13 cellular contexts compared by ENCODE assay signal in genomic region chr1:102879439-102879993, GRCh38.
DNase-seq lines count a peak whose midpoint lies in the region; ATAC-seq and TF ChIP-seq lines count a peak whose summit lies in the region.
"Had no signal": no experiment of that assay in that cellular context is flagged by ENCODE, and none has a peak within 500 bp of the region (broad histone marks: within the 10 kb centered on the region; RNA-seq: fewer than 3 reads in every experiment).

No MANE protein-coding gene starts in this region.

- H3K27ac Mint-ChIP-seq in immature natural killer cell = no peak overlapping the region
- H3K27ac Mint-ChIP-seq: activated T-helper 2 cell treated with anti-CD3 and anti-CD28 coated beads, Interferon-gamma antibody, Interleukin-2, Interleukin-4, amounts not matched to agents 10 μg/mL and 5 μg/mL and 100 μg/mL, durations not matched to agents 14 hours and 24 hours and 36 hours had no signal

- no peak overlapping the region for H3K4me3 ChIP-seq in epithelial cell of proximal tubule (ENCODE audit: low read depth, low read length)
- H3K4me3 ChIP-seq: HAP-1 had no signal

- DNase-seq in GM04503 (ENCODE audit: low read depth) = peak; percentile 64
- peak; percentile 94 for DNase-seq in RKO (ENCODE audit: low spot score)
- DNase-seq in epithelial cell of proximal tubule (ENCODE audit: low read depth) = peak; percentile 27
- DNase-seq in renal cortical epithelial cell (ENCODE audit: low read depth) = peak; percentile 41
- DNase-seq in activated T-cell treated with anti-CD3 and anti-CD28 coated beads, Interleukin-2, amount 50 U/mL, for 4 hours = no peak
- no peak for DNase-seq in immature natural killer cell
- no peak for DNase-seq in NCI-H526 treated with DMSO at 0.1 percent for 48 hours (lab: John Stamatoyannopoulos, UW)
- DNase-seq: central memory CD4-positive, alpha-beta T cell; SHP77 treated with DMSO at 0.1 percent for 48 hours had no signal

- no peaks in the 10 kb centered on the region for H3K4me1 Mint-ChIP-seq in activated T-cell treated with anti-CD3 and anti-CD28 coated beads, Interleukin-2, amount 50 U/mL, for 4 hours (ENCODE audit: low read depth)
- H3K4me1 Mint-ChIP-seq in immature natural killer cell = no peaks in the 10 kb centered on the region

- H3K36me3 Mint-ChIP-seq in activated T-cell treated with anti-CD3 and anti-CD28 coated beads, Interleukin-2, amount 50 U/mL, for 4 hours (ENCODE audit: insufficient read depth) = no peaks in the 10 kb centered on the region
- no peaks in the 10 kb centered on the region for H3K36me3 Mint-ChIP-seq in immature natural killer cell

- no peaks in the 10 kb centered on the region for H3K9me3 Mint-ChIP-seq in activated T-cell treated with anti-CD3 and anti-CD28 coated beads, Interleukin-2, amount 50 U/mL, for 4 hours
- peaks cover 2 to 25% (median 4%) of the 10 kb centered on the region in 6 donors for H3K9me3 Mint-ChIP-seq in immature natural killer cell
- H3K9me3 Mint-ChIP-seq: activated T-helper 2 cell treated with anti-CD3 and anti-CD28 coated beads, Interferon-gamma antibody, Interleukin-2, Interleukin-4, amounts not matched to agents 10 μg/mL and 5 μg/mL and 100 μg/mL, durations not matched to agents 14 hours and 24 hours and 36 hours had no signal

- no peak overlapping the region for H3K4me3 Mint-ChIP-seq in activated T-cell treated with anti-CD3 and anti-CD28 coated beads, Interleukin-2, amount 50 U/mL, for 4 hours
- H3K4me3 Mint-ChIP-seq in immature natural killer cell = no peak overlapping the region

- no peak for ATAC-seq in activated T-cell treated with anti-CD3 and anti-CD28 coated beads, Interleukin-2, amount 50 U/mL, for 4 hours
- no peak for ATAC-seq in HG02884 (IDR thresholded peaks at IDR 0.05; ENCODE audit: unreplicated experiment)
- ATAC-seq: activated CD4-positive, CD25-positive, alpha-beta regulatory T cell treated with anti-CD3 and anti-CD28 coated beads, Interleukin-2, amount 50 U/mL, for 24 hours had no signal

- H3K27me3 Mint-ChIP-seq in activated T-cell treated with anti-CD3 and anti-CD28 coated beads, Interleukin-2, amount 50 U/mL, for 4 hours (ENCODE audit: low read depth) = no peaks in the 10 kb centered on the region
- H3K27me3 Mint-ChIP-seq in immature natural killer cell (ENCODE audit: low read depth in 3 of 3) = no peaks in the 10 kb centered on the region

- TF ChIP-seq CTCF in epithelial cell of proximal tubule (conservative IDR thresholded peaks at IDR 0.05; ENCODE audit: low read depth, low read length) = no peak

Comparison
In these comparisons a context has a peak if more than half of its experiments do, and no peak if none do; other contexts are left out.
1. DNase-seq: peak in GM04503 (single experiment), RKO (single experiment), epithelial cell of proximal tubule (single experiment) and renal cortical epithelial cell (single experiment); none in activated T-cell treated with anti-CD3 and anti-CD28 coated beads, Interleukin-2, amount 50 U/mL, for 4 hours (single experiment), immature natural killer cell (0 of 3) and NCI-H526 treated with DMSO at 0.1 percent for 48 hours (single experiment).